ENCODE assay signal across 6 cellular contexts in genomic region chr16:31471241-31471874, GRCh38. TPM values are rescaled to one million over a fixed set of nuclear protein-coding genes. Genes with fewer than 3 reads are reported as not detected.
DNase-seq lines count a peak whose midpoint lies in the region; ATAC-seq and TF ChIP-seq lines count a peak whose summit lies in the region.
"Had no signal": no experiment of that assay in that cellular context is flagged by ENCODE, and none has a peak within 500 bp of the region (broad histone marks: within the 10 kb centered on the region; RNA-seq: fewer than 3 reads in every experiment).

No MANE protein-coding gene starts in this region.

- H3K27me3 ChIP-seq in gastroesophageal sphincter (no peaks in the 10 kb centered on the region), suprapubic skin (no peaks in the 10 kb centered on the region)

- peaks cover 0 to 43% of the 10 kb centered on the region in 2 donors for H3K36me3 ChIP-seq in gastroesophageal sphincter
- H3K36me3 ChIP-seq in suprapubic skin: peaks cover 32% of the 10 kb centered on the region

- DNase-seq in suprapubic skin (ENCODE audit: low spot score in 2 of 2) (no peak), amygdala (lab: John Stamatoyannopoulos, UW) (no peak)
- DNase-seq: activated naive CD4-positive, alpha-beta T cell treated with anti-CD3 and anti-CD28 coated beads for 36 hours had no signal

- ATAC-seq in gastroesophageal sphincter (no peak), HG03442 (IDR thresholded peaks at IDR 0.05; ENCODE audit: unreplicated experiment) (no peak)

- no peak for TF ChIP-seq EP300 in gastroesophageal sphincter (IDR thresholded peaks at IDR 0.05)
- no peak for TF ChIP-seq EP300 in suprapubic skin (IDR thresholded peaks at IDR 0.05)

- TF ChIP-seq POLR2A in gastroesophageal sphincter (IDR thresholded peaks at IDR 0.05) (no peak), suprapubic skin (IDR thresholded peaks at IDR 0.05) (no peak)

- peaks cover 2 to 54% (median 9%) of the 10 kb centered on the region in 3 donors for H3K4me1 ChIP-seq in gastroesophageal sphincter
- H3K4me1 ChIP-seq in suprapubic skin: peaks cover 46% of the 10 kb centered on the region

- H3K9me3 ChIP-seq in gastroesophageal sphincter: no peaks in the 10 kb centered on the region
- no peaks in the 10 kb centered on the region for H3K9me3 ChIP-seq in suprapubic skin

- no peak for TF ChIP-seq CTCF in WI38 (IDR thresholded peaks at IDR 0.05; ENCODE audit: low read depth, low read length)
- TF ChIP-seq CTCF in gastroesophageal sphincter (IDR thresholded peaks at IDR 0.05): no peak
- TF ChIP-seq CTCF in suprapubic skin (IDR thresholded peaks at IDR 0.05): no peak

- H3K4me3 ChIP-seq in WI38 (ENCODE audit: low read depth, low read length): peak overlapping the region; percentile 70
- H3K4me3 ChIP-seq in gastroesophageal sphincter: peak overlapping the region; percentile 75 to 88
- H3K4me3 ChIP-seq in suprapubic skin: peak overlapping the region; percentile 67

- H3K27ac ChIP-seq in gastroesophageal sphincter: peak overlapping the region; percentile 95 to 99 (median 98)
- H3K27ac ChIP-seq in suprapubic skin: peak overlapping the region; percentile 89

- 20 to 30% methylated on average over 2 to 3 of the region's 15 CpGs for WGBS in gastroesophageal sphincter (ENCODE audit: low coverage in 1 of 2), 2 donors
- 46% methylated on average over 3 of the region's 15 CpGs for WGBS in suprapubic skin

RNA-seq across cellular contexts. Expression of gene TGFB1I1, which starts 0.6 kb away (rescaled TPM):
- total RNA-seq in gastroesophageal sphincter: 100 to 1,000 TPM; 157 to 438 (median 211) TPM
- 10 to 100 TPM; 13.2 to 18.8 (median 14.6) TPM for total RNA-seq in suprapubic skin

RNA-seq across cellular contexts. Expression of gene SLC5A2, which starts 11.6 kb away (rescaled TPM):
- total RNA-seq in gastroesophageal sphincter: not detected
- 1 to 10 TPM in 2 of 4 donors, not detected in 2; 1.1 to 1.4 TPM for total RNA-seq in suprapubic skin
- total RNA-seq: activated naive CD4-positive, alpha-beta T cell treated with anti-CD3 and anti-CD28 coated beads for 36 hours had no signal

RNA-seq across cellular contexts. Expression of gene ARMC5, which starts 12.1 kb away (rescaled TPM):
- 10 to 100 TPM in 1 of 4 donors, 1 to 10 TPM in 3; 4.7 to 14.2 (median 8.7) TPM for total RNA-seq in gastroesophageal sphincter
- total RNA-seq in suprapubic skin: 10 to 100 TPM in 3 of 4 donors, 1 to 10 TPM in 1; 9.7 to 24.3 (median 17.9) TPM

RNA-seq across cellular contexts. Expression of gene ZNF843, which starts 28.8 kb away (rescaled TPM):
- 1 to 10 TPM in 3 of 4 donors, under 1 TPM in 1; 0.62 to 1.6 (median 1.3) TPM for total RNA-seq in gastroesophageal sphincter
- 1 to 10 TPM; 1.0 to 5.3 (median 1.8) TPM for total RNA-seq in suprapubic skin

RNA-seq across cellular contexts. Expression of gene RUSF1, which starts 36.8 kb away (rescaled TPM):
- total RNA-seq in gastroesophageal sphincter (10 to 100 TPM; 31.4 to 49.7 (median 43.3) TPM), suprapubic skin (100 to 1,000 TPM in 1 of 4 donors, 10 to 100 TPM in 3; 44.6 to 109 (median 56.1) TPM)

Comparison
In these comparisons a context has a peak if more than half of its experiments do, and no peak if none do; other contexts are left out.
1. RNA of gene TGFB1I1, which starts 0.6 kb away (total RNA-seq): 157 to 438 TPM in gastroesophageal sphincter; 13.2 to 18.8 TPM in suprapubic skin; every median in the first group is over 4 times any median in the second.
2. Peak in every context shown above with its lines, with median percentiles within 50 percentile points of each other: H3K4me3 ChIP-seq.